In genomic region chr11:130490682-130491449, GRCh38 we compare ENCODE assay signal across 21 cellular contexts. TPM values are rescaled to one million over a fixed set of nuclear protein-coding genes. Genes with fewer than 3 reads are reported as not detected.
"Had no signal": no experiment of that assay in that cellular context is flagged by ENCODE, and none has a peak within 500 bp of the region (broad histone marks: within the 10 kb centered on the region; RNA-seq: fewer than 3 reads in every experiment).

No MANE protein-coding gene starts in this region.

- H3K27me3 ChIP-seq: MG63, Peyer's patch had no signal

- H3K9me2 ChIP-seq: SK-N-SH had no signal

- H3K36me3 ChIP-seq: MG63, Peyer's patch had no signal

- H3K4me3 ChIP-seq: MG63, Peyer's patch had no signal

- DNase-seq: Karpas-422, KG1, MG63, NCI-H1092, NCI-H1105 treated with DMSO at 0.1 percent for 48 hours, NCI-H1417 treated with DMSO at 0.1 percent for 48 hours, NCI-H146, NCI-H1694 treated with DMSO at 0.1 percent for 48 hours, NCI-H1930, NCI-H2081, NCI-H2107, NCI-H2227 treated with DMSO at 0.1 percent for 48 hours, NCI-H524, NCI-H69, NCI-H774, Peyer's patch, SHP77, SK-N-SH, SW 1271 had no signal

- H3K9me3 ChIP-seq: MG63, Peyer's patch, SK-N-SH had no signal

- H3K9ac ChIP-seq: SK-N-SH had no signal

- H3K4me2 ChIP-seq: SK-N-SH had no signal

- H3K27ac ChIP-seq: HL-60, Peyer's patch had no signal

RNA-seq across cellular contexts. Expression of gene ADAMTS15, which starts 42.4 kb away (rescaled TPM):
- total RNA-seq: SK-MEL-5 had no signal
